In the genomic region with DNA sequence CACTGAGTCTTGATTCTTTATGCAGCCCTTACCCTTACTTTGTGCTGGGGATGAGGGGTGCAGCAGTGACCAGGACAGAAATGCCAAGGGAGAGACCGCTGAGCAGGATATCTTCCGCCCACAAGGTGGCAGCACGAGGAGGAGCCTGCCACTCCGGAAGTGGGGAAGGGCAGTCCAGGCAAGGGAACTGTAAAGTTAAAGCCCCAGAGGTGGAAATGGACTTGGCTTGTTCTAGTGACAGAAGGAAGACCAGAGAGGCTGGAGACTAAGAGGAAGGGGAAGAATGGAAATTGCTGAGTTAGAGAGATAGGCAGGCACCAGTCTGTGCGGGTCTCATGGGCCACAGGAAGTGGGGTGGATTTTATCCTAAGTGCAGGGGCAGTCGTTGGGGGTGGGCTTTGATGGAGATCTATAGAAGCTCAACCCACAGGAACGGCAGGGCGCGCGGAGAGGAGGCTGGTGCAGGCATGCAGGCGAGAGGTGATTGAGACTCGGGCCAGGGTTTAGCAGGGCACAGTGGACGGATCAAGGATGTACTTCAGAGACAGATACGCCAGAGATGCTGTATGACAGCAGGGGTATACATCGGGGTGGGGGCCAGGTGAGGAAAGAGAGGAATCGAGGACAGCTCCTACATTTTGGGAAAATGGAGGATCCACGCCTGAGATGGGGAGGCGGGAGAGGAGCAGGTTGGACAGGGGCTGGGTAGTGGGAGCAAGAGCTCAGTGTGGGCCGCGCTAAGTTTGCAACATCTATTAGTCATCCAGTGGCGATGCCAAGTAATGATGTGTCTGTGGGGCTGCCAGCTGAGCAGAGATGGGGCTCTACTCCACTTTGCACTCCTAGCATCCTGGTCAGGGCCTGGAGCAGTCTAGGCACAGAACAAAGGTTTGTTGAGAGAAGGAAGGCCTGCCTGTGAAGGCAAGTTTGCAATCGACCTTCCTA, we compare ENCODE assay signal across 8 cellular contexts. TPM values are rescaled to one million over a fixed set of nuclear protein-coding genes. Genes with fewer than 3 reads are reported as not detected.
A peak's percentile ranks its signal among the peaks of the same experiment; 100 is the strongest.
DNase-seq lines count a peak whose midpoint lies in the region; ATAC-seq and TF ChIP-seq lines count a peak whose summit lies in the region.

No MANE protein-coding gene starts in this region.

- peaks cover 48% of the 10 kb centered on the region for H3K4me1 Mint-ChIP-seq in central memory CD8-positive, alpha-beta T cell

- DNase-seq in C1 segment of cervical spinal cord (lab: John Stamatoyannopoulos, UW) (peak in 12 of 14 donors; percentile 31 to 77 (median 59)), H7 (peak; percentile 93), NCI-H345 (lab: John Stamatoyannopoulos, UW) (peak; percentile 77), WERI-Rb-1 (peak; percentile 86), kidney epithelial cell (ENCODE audit: low read depth) (no peak)
- peak in 1 of 2 donors; percentile 43 for DNase-seq in central memory CD8-positive, alpha-beta T cell (ENCODE audit: low spot score in 2 of 2)
- DNase-seq in stimulated activated CD4-positive, alpha-beta T cell treated with anti-CD3 and anti-CD28 coated beads, Interleukin-2, amount 100 ng/mL, for 24 hours: peak; percentile 81

- no peaks in the 10 kb centered on the region for H3K9me3 ChIP-seq in WERI-Rb-1 (ENCODE audit: severe bottlenecking)

- no peaks in the 10 kb centered on the region for H3K27me3 Mint-ChIP-seq in central memory CD8-positive, alpha-beta T cell

- peak overlapping the region; percentile 85 for H3K27ac Mint-ChIP-seq in central memory CD8-positive, alpha-beta T cell (ENCODE audit: low read depth)

- H3K4me3 Mint-ChIP-seq in central memory CD8-positive, alpha-beta T cell: peak overlapping the region; percentile 58

- no peaks in the 10 kb centered on the region for H3K9me3 Mint-ChIP-seq in central memory CD8-positive, alpha-beta T cell

- H3K36me3 Mint-ChIP-seq in central memory CD8-positive, alpha-beta T cell (ENCODE audit: insufficient read depth): peaks cover 28% of the 10 kb centered on the region

- H3K27ac ChIP-seq in WERI-Rb-1: no peak overlapping the region

- TF ChIP-seq CTCF in WERI-Rb-1 (IDR thresholded peaks at IDR 0.05; ENCODE audit: low read depth, low read length) (peak; percentile 88), kidney epithelial cell (IDR thresholded peaks at IDR 0.05; ENCODE audit: insufficient read depth, low read length, poor library complexity, severe bottlenecking) (peak; percentile 90)

- peaks cover 7% of the 10 kb centered on the region for H3K27me3 ChIP-seq in H7 (ENCODE audit: control insufficient read depth, insufficient read depth, low read length)
- H3K27me3 ChIP-seq in WERI-Rb-1 (ENCODE audit: insufficient read depth, low read depth, severe bottlenecking): no peaks in the 10 kb centered on the region
- no peaks in the 10 kb centered on the region for H3K27me3 ChIP-seq in kidney epithelial cell (ENCODE audit: control insufficient read depth, insufficient read depth, low read length)

- H3K36me3 ChIP-seq in H7 (replicated peaks; ENCODE audit: control insufficient read depth, insufficient read depth, low read length) (peaks cover 1% of the 10 kb centered on the region), WERI-Rb-1 (peaks cover 5% of the 10 kb centered on the region), kidney epithelial cell (ENCODE audit: control insufficient read depth, insufficient read depth, low read length) (peaks cover 1% of the 10 kb centered on the region)

- ATAC-seq in central memory CD8-positive, alpha-beta T cell (replicated peaks; ENCODE audit: extremely low read depth, poor library complexity, severe bottlenecking): peak; percentile 27
- ATAC-seq in HG03159 (IDR thresholded peaks at IDR 0.05; ENCODE audit: unreplicated experiment): no peak

- H3K4me3 ChIP-seq in H7 (ENCODE audit: insufficient read depth, low read depth, low read length) (no peak overlapping the region), WERI-Rb-1 (ENCODE audit: low read depth, low read length) (no peak overlapping the region), kidney epithelial cell (ENCODE audit: low read depth, low read length) (no peak overlapping the region)

RNA-seq across cellular contexts. Expression of a gene that starts 3.3 kb away (rescaled TPM):
- total RNA-seq in H7 (2014; rRNA removed; shearing (Covaris generic)): 73.8 and 82.1 TPM in 2 replicates
- total RNA-seq in kidney epithelial cell: 46.4 and 51.3 TPM in 2 replicates

RNA-seq across cellular contexts. Expression of a gene that starts 26.1 kb away (rescaled TPM):
- 29.1 and 32.2 TPM in 2 replicates for total RNA-seq in H7 (2014; rRNA removed; shearing (Covaris generic))
- total RNA-seq in kidney epithelial cell: 36.6 and 48.5 TPM in 2 replicates

RNA-seq across cellular contexts. Expression of a gene that starts 40.3 kb away (rescaled TPM):
- total RNA-seq in H7 (2014; rRNA removed; shearing (Covaris generic)): 23.6 and 30.2 TPM in 2 replicates
- 37.2 and 39.9 TPM in 2 replicates for total RNA-seq in kidney epithelial cell
